In the genomic region with DNA sequence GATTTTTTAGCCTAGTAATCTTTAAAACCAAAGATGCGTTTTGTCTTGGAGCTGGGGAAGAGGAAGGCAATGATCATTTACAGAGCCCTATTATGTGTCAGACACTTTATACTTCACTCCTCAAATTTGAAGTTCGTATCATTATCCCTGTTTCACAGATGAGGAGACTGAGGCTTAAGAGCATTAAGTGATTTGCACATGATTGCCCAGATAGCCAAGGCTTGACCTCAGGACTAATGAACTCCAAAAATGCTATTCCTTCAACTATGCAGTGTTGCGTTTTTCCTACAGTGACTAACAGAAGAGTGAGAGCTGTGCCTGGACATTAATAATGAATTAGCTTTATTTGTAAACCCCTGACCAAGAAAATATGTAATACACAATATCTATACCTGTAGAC, we compare ENCODE assay signal across 26 cellular contexts.
"Had no signal": no experiment of that assay in that cellular context is flagged by ENCODE, and none has a peak within 500 bp of the region (broad histone marks: within the 10 kb centered on the region; RNA-seq: fewer than 3 reads in every experiment).

No MANE protein-coding gene starts in this region.

- H3K9me3 ChIP-seq: colonic mucosa, esophagus squamous epithelium, gastrocnemius medialis, gastroesophageal sphincter, heart left ventricle, heart right ventricle had no signal

- DNase-seq: colonic mucosa; cortex of kidney; dermis blood vessel endothelial cell; dorsolateral prefrontal cortex; effector CD4-positive, alpha-beta T cell; effector CD8-positive, alpha-beta T cell; effector memory CD4-positive, alpha-beta T cell; effector memory CD8-positive, alpha-beta T cell; erythroblast; esophagus squamous epithelium; foreskin fibroblast; foreskin keratinocyte; foreskin melanocyte; gastrocnemius medialis; glutamatergic neuron; head of caudate nucleus; heart left ventricle; heart right ventricle had no signal

- H3K27me3 ChIP-seq: colonic mucosa, esophagus squamous epithelium, gastrocnemius medialis, gastroesophageal sphincter, heart left ventricle, heart right ventricle had no signal

- H3K36me3 ChIP-seq: colonic mucosa, esophagus squamous epithelium, gastrocnemius medialis, gastroesophageal sphincter, heart left ventricle, heart right ventricle had no signal

- H3K4me3 ChIP-seq: colonic mucosa, coronary artery, dorsolateral prefrontal cortex, esophagus squamous epithelium, gastrocnemius medialis, gastroesophageal sphincter, heart left ventricle, heart right ventricle had no signal

- H3K4me3 Mint-ChIP-seq: dendritic cell treated with granulocyte-macrophage colony-stimulating factor and Interleukin-4, amounts not matched to agents 40 ng/mL and 50 ng/mL, for 4 days; effector memory CD8-positive, alpha-beta T cell had no signal

- ATAC-seq: effector memory CD8-positive, alpha-beta T cell; esophagus mucosa; foreskin keratinocyte; gastrocnemius medialis; gastroesophageal sphincter; heart left ventricle; heart right ventricle had no signal

- H3K9me3 Mint-ChIP-seq: dendritic cell treated with granulocyte-macrophage colony-stimulating factor and Interleukin-4, amounts not matched to agents 40 ng/mL and 50 ng/mL, for 4 days; effector memory CD8-positive, alpha-beta T cell had no signal

- H3K27ac Mint-ChIP-seq: dendritic cell treated with granulocyte-macrophage colony-stimulating factor and Interleukin-4, amounts not matched to agents 40 ng/mL and 50 ng/mL, for 4 days; effector memory CD8-positive, alpha-beta T cell had no signal

- H3K4me1 ChIP-seq: colonic mucosa, foreskin keratinocyte had no signal

- H3K27ac ChIP-seq: colonic mucosa, coronary artery, dorsolateral prefrontal cortex, epithelial cell of prostate, esophagus squamous epithelium, foreskin keratinocyte, gastrocnemius medialis, gastroesophageal sphincter, heart left ventricle, heart right ventricle had no signal

- FAIRE-seq: colon, endometrium, frontal cortex had no signal
